Comparison of ENCODE assay signal across 8 cellular contexts in the genomic region with DNA sequence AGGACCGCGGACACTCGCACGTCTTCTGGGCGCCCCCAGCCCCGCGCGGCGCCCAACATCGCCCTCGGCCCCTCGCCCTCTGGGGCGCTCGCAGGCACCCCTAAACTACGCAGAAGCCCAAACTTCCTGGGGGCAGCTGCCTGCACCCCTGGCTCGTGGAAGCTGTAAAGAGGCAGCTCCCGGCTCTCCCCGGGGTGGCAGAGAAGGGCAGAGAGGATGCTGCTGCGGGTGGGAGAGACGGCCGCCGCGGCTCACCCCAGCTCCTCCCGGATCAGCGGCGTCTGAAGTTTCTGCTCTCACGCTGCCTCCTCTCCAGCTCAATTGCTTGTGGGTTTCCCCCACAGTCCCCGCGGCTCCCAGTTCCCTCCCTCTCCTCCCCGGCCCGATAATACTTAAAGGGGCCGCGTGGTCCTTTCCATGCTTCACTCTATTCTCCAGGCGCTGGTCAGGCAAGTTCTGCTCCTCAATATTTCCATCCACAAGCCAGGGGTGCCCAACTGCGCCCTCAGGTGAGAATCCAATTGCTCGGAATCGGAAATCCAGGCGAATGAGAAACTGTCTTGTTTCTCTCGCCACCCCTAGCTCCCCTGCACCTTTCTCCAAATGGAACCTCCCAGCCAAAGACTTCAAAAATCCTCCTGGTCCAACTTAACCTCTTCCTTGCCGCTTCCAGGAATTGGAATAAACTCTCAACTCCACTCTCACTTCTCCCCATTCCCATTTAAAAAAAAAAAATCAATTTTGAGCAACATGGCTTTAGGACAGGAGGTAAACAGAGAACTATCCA.
DNase-seq lines count a peak whose midpoint lies in the region; FAIRE-seq lines count a peak whose summit lies in the region.

No MANE protein-coding gene starts in this region.

- no peak overlapping the region for H3K4me2 ChIP-seq in Karpas-422 (ENCODE audit: low read depth, low read length, poor library complexity, severe bottlenecking)

- peaks cover 6% of the 10 kb centered on the region for H3K9me3 Mint-ChIP-seq in activated naive CD4-positive, alpha-beta T cell treated with anti-CD3 and anti-CD28 coated beads, Interleukin-2, amount 50 U/mL, for 24 hours

- H3K4me3 ChIP-seq in small intestine (ENCODE audit: low read depth in 1 of 2, low read length in 2 of 2) (peak overlapping the region; percentile 22 to 32), Karpas-422 (ENCODE audit: low read length) (no peak overlapping the region)

- H3K79me2 ChIP-seq in Karpas-422 (ENCODE audit: low read length) = no peaks in the 10 kb centered on the region

- H3K27me3 ChIP-seq in small intestine (ENCODE audit: control insufficient read depth in 2 of 2, insufficient read depth in 2 of 2, low read length in 2 of 2) (no peaks in the 10 kb centered on the region), Karpas-422 (ENCODE audit: low read length) (no peaks in the 10 kb centered on the region)

- H3K9ac ChIP-seq in Karpas-422 (ENCODE audit: low read length) = no peak overlapping the region

- H3K36me3 ChIP-seq in small intestine (ENCODE audit: control insufficient read depth in 2 of 2, insufficient read depth in 2 of 2, low read length in 2 of 2) = no peaks in the 10 kb centered on the region
- H3K36me3 ChIP-seq in Karpas-422 (ENCODE audit: insufficient read depth, low read length) = no peaks in the 10 kb centered on the region

- H3K9me3 ChIP-seq in small intestine (ENCODE audit: control insufficient read depth, low read depth) (no peaks in the 10 kb centered on the region), Karpas-422 (ENCODE audit: low read length) (no peaks in the 10 kb centered on the region)

- no peaks in the 10 kb centered on the region for H4K20me1 ChIP-seq in Karpas-422 (ENCODE audit: insufficient read depth, low read depth, low read length)

- H3K27me3 Mint-ChIP-seq in activated naive CD4-positive, alpha-beta T cell treated with anti-CD3 and anti-CD28 coated beads, Interleukin-2, amount 50 U/mL, for 24 hours = peaks cover 6% of the 10 kb centered on the region

- no peaks in the 10 kb centered on the region for H3K9me2 ChIP-seq in Karpas-422 (replicated peaks; ENCODE audit: insufficient read depth, low read length)

- no peak for FAIRE-seq in small intestine (lab: Jason Lieb, UNC)

- H3K27ac ChIP-seq in cingulate gyrus (ENCODE audit: low read depth, low read length) = peak overlapping the region; percentile 95
- H3K27ac ChIP-seq in small intestine (ENCODE audit: low read depth in 1 of 2, low read length in 1 of 2) = peak overlapping the region in 1 of 2 donors; percentile 78
- no peak overlapping the region for H3K27ac ChIP-seq in Karpas-422 (ENCODE audit: low read length)

- H3K4me1 ChIP-seq in small intestine (ENCODE audit: control insufficient read depth in 2 of 2, insufficient read depth in 1 of 2, low read depth in 1 of 2, low read length in 1 of 2) (no peaks in the 10 kb centered on the region), Karpas-422 (ENCODE audit: low read length) (no peaks in the 10 kb centered on the region)

- H3K27ac Mint-ChIP-seq in activated naive CD4-positive, alpha-beta T cell treated with anti-CD3 and anti-CD28 coated beads, Interleukin-2, amount 50 U/mL, for 24 hours = no peak overlapping the region

- H3K36me3 Mint-ChIP-seq in activated naive CD4-positive, alpha-beta T cell treated with anti-CD3 and anti-CD28 coated beads, Interleukin-2, amount 50 U/mL, for 24 hours = no peaks in the 10 kb centered on the region

- no peak overlapping the region for H2AFZ ChIP-seq in Karpas-422 (ENCODE audit: low read length)

- peaks cover 5% of the 10 kb centered on the region for H3K4me1 Mint-ChIP-seq in activated naive CD4-positive, alpha-beta T cell treated with anti-CD3 and anti-CD28 coated beads, Interleukin-2, amount 50 U/mL, for 24 hours

- H3K4me3 Mint-ChIP-seq in activated naive CD4-positive, alpha-beta T cell treated with anti-CD3 and anti-CD28 coated beads, Interleukin-2, amount 50 U/mL, for 24 hours = peak overlapping the region; percentile 56

- DNase-seq in activated naive CD4-positive, alpha-beta T cell (lab: John Stamatoyannopoulos, UW) = no peak
- DNase-seq in HuH-7.5 (ENCODE audit: low spot score) (peak; percentile 44), RPMI7951 (ENCODE audit: low read depth) (peak; percentile 95), islet precursor cell (peak; percentile 91), small intestine (peak; percentile 29), Karpas-422 (no peak)

- WGBS in small intestine, 3 donors = 1 to 4% (median 2%) methylated on average over 26 to 40 of the region's 40 CpGs

Comparison
In these comparisons a context has a peak if more than half of its experiments do, and no peak if none do; other contexts are left out.
1. DNase-seq: peak in HuH-7.5 (single experiment), RPMI7951 (single experiment), islet precursor cell (single experiment) and small intestine (single experiment); none in activated naive CD4-positive, alpha-beta T cell (0 of 4) and Karpas-422 (single experiment).